In genomic region chr2:47043142-47043890, GRCh38 we compare ENCODE assay signal across 8 cellular contexts.
A peak's percentile ranks its signal among the peaks of the same experiment; 100 is the strongest.
DNase-seq lines count a peak whose midpoint lies in the region; ATAC-seq and TF ChIP-seq lines count a peak whose summit lies in the region.

No MANE protein-coding gene starts in this region.

- ATAC-seq in GM18502 (IDR thresholded peaks at IDR 0.05; ENCODE audit: poor library complexity, unreplicated experiment): no peak
- no peak for ATAC-seq in HG02938 (IDR thresholded peaks at IDR 0.05; ENCODE audit: unreplicated experiment)
- no peak for ATAC-seq in GM21717 (IDR thresholded peaks at IDR 0.05; ENCODE audit: unreplicated experiment)

- H3K9me3 Mint-ChIP-seq in nephron: no peaks in the 10 kb centered on the region

- peak overlapping the region; percentile 89 for H3K27ac ChIP-seq in PC-9
- peak overlapping the region; percentile 77 to 87 for H3K27ac ChIP-seq in esophagus (ENCODE audit: low read depth in 2 of 2, low read length in 1 of 2)

- no peak overlapping the region for H3K4me3 Mint-ChIP-seq in nephron

- H3K36me3 ChIP-seq in PC-9 (ENCODE audit: low read depth) (peaks cover 13% of the 10 kb centered on the region), esophagus (ENCODE audit: control insufficient read depth in 2 of 2, insufficient read depth in 2 of 2, low read length in 1 of 2) (peaks cover 11 to 46% of the 10 kb centered on the region in 2 donors)

- peak; percentile 98 for DNase-seq in ELR (ENCODE audit: low read depth)
- peak; percentile 91 to 99 for DNase-seq in PC-9
- DNase-seq in putamen (ENCODE audit: low spot score): no peak

- TF ChIP-seq CTCF in PC-9 (conservative IDR thresholded peaks at IDR 0.05) (0 out of 2 replicates have a peak, but pooled peaks have one; percentile 24), nephron (IDR thresholded peaks at IDR 0.05; ENCODE audit: unreplicated experiment in 3 of 3) (no peak)

- H3K4me1 ChIP-seq in PC-9 (replicated peaks; ENCODE audit: insufficient read depth): peaks cover 65% of the 10 kb centered on the region
- H3K4me1 ChIP-seq in esophagus (ENCODE audit: control insufficient read depth in 2 of 2, insufficient read depth in 2 of 2, low read length in 1 of 2): peaks cover 4 to 17% of the 10 kb centered on the region in 2 donors

- intact Hi-C loops in PC-9 (cut with micrococcal nuclease; ENCODE audit: unreplicated experiment): loop anchor here (1.0 kb wide), 3 partner anchors 26 to 33 kb away; no protein-coding TSS in a partner anchor

- no peaks in the 10 kb centered on the region for H4K20me1 ChIP-seq in PC-9 (ENCODE audit: insufficient read depth)

- CTCF ChIA-PET in PC-9 (lab: Charles Lee): interaction anchor here (0.7 to 1.5 kb wide), 4 partner anchors 11 to 280 kb away, joined by 3 to 4 read pairs (median 3); no protein-coding TSS in a partner anchor

- WGBS in esophagus, 2 donors: 35 to 40% methylated on average over 8 of the region's 8 CpGs

- peaks cover 9% of the 10 kb centered on the region for H3K36me3 Mint-ChIP-seq in nephron (ENCODE audit: low read depth)

- H2AFZ ChIP-seq in PC-9: no peak overlapping the region

- H3K79me2 ChIP-seq in PC-9 (ENCODE audit: low read depth): peaks cover 24% of the 10 kb centered on the region

- H3K4me1 Mint-ChIP-seq in nephron: peaks cover 42% of the 10 kb centered on the region

- peaks cover 38% of the 10 kb centered on the region for H3F3A ChIP-seq in PC-9 (ENCODE audit: insufficient read depth, low read depth)

- H3K27me3 Mint-ChIP-seq in nephron (ENCODE audit: low read depth): peaks cover 4% of the 10 kb centered on the region

- H3K9me3 ChIP-seq in PC-9 (ENCODE audit: insufficient read depth, low read depth) (no peaks in the 10 kb centered on the region), esophagus (ENCODE audit: control insufficient read depth in 2 of 2, insufficient read depth in 1 of 2, low read depth in 1 of 2, low read length in 1 of 2) (no peaks in the 10 kb centered on the region)

- no peaks in the 10 kb centered on the region for H3K27me3 ChIP-seq in PC-9 (ENCODE audit: insufficient read depth, low read depth)
- H3K27me3 ChIP-seq in esophagus (ENCODE audit: control insufficient read depth in 1 of 2, insufficient read depth in 2 of 2, low read length in 2 of 2): no peaks in the 10 kb centered on the region

- POLR2A ChIA-PET in PC-9 (lab: Charles Lee; ENCODE audit: unreplicated experiment): interaction anchor here (0.5 to 1.0 kb wide), 10 partner anchors 13 to 1924 kb away, joined by 3 to 10 read pairs (median 3); no protein-coding TSS in a partner anchor

- H3K4me3 ChIP-seq in PC-9 (peak overlapping the region; percentile 45), esophagus (ENCODE audit: low read depth in 1 of 2, low read length in 2 of 2) (no peak overlapping the region)

- BruUV-seq in PC-9 (replicated peaks; lab: Mats Ljungman, UMichigan): TSS peak; percentile 91

- H3K4me2 ChIP-seq in PC-9: peak overlapping the region; percentile 78

- H3K9me2 ChIP-seq in PC-9 (ENCODE audit: insufficient read depth): no peaks in the 10 kb centered on the region

- H3K27ac Mint-ChIP-seq in nephron: peak overlapping the region; percentile 37 to 76 (median 65)
